Comparison of ENCODE assay signal across 8 cellular contexts in the genomic region with DNA sequence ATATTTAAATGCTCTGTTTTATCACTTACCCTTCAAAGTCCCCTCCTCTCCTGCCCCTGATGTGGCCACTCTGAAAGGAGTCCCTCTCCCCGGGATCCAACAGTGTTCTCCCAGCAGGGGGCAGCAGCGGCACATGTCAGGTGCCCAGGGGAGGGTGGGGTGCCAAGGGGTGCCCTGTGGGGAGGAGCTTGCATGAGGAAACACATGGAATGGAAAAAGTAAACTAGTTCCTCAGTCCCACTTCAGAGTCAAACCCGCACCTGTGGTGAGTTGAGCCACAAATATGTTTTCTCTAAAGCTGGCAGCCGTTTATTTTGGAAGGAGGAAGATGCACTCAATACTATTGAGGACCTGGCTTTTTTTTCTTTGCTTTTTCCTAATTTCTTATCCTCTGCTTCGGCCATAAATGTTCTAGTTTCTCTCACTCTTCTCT. TPM values are rescaled to one million over a fixed set of nuclear protein-coding genes. Genes with fewer than 3 reads are reported as not detected.
A peak's percentile ranks its signal among the peaks of the same experiment; 100 is the strongest.
DNase-seq lines count a peak whose midpoint lies in the region; ATAC-seq and TF ChIP-seq lines count a peak whose summit lies in the region.

No MANE protein-coding gene starts in this region.

- no peaks in the 10 kb centered on the region for H3K27me3 Mint-ChIP-seq in CD4-positive, alpha-beta memory T cell

- H3K36me3 ChIP-seq in CD4-positive, alpha-beta memory T cell (ENCODE audit: insufficient read depth, low read length) = no peaks in the 10 kb centered on the region
- H3K36me3 ChIP-seq in KOPT-K1 (ENCODE audit: insufficient read depth, low read length) = no peaks in the 10 kb centered on the region
- no peaks in the 10 kb centered on the region for H3K36me3 ChIP-seq in PC-3 (ENCODE audit: low read depth, low read length)

- peaks cover 0 to 2% (median 0%) of the 10 kb centered on the region in 8 donors for H3K9me3 Mint-ChIP-seq in CD4-positive, alpha-beta memory T cell

- peak overlapping the region; percentile 65 to 79 (median 72) for H3K4me3 Mint-ChIP-seq in CD4-positive, alpha-beta memory T cell

- POLR2A ChIA-PET in CD4-positive, alpha-beta memory T cell (lab: Charles Lee; ENCODE audit: partially characterized antibody) = interaction anchor here (0.7 to 5.8 kb wide), 12 partner anchors 15 to 103 kb away, joined by 3 to 121 read pairs (median 6); partner anchors contain the start of genes CEP19, NRROS and PIGX
- POLR2A ChIA-PET in PC-3 (lab: Charles Lee; ENCODE audit: unreplicated experiment) = interaction anchor here (0.6 kb wide), 1 partner anchor 361 kb away, joined by 3 read pairs; no protein-coding TSS in a partner anchor

- H3K36me3 Mint-ChIP-seq in CD4-positive, alpha-beta memory T cell = no peaks in the 10 kb centered on the region

- peak overlapping the region; percentile 55 for H3K4me2 ChIP-seq in PC-3 (ENCODE audit: low read length)

- intact Hi-C loops in CD4-positive, alpha-beta memory T cell (cut with micrococcal nuclease) = loop anchor here (1.0 to 2.0 kb wide), 6 partner anchors 23 to 360 kb away; partner anchors contain the start of gene NRROS
- intact Hi-C loops in PC-3 (cut with micrococcal nuclease) = loop anchor here (1.0 to 5.0 kb wide), 3 partner anchors 72 to 360 kb away; no protein-coding TSS in a partner anchor

- no peaks in the 10 kb centered on the region for H3K79me2 ChIP-seq in PC-3 (ENCODE audit: low read length)

- peak; percentile 93 for ATAC-seq in GM21360 (IDR thresholded peaks at IDR 0.05; ENCODE audit: unreplicated experiment)
- peak; percentile 98 for ATAC-seq in PC-3

- H4K20me1 ChIP-seq in PC-3 (ENCODE audit: low read length) = no peaks in the 10 kb centered on the region

- peak overlapping the region; percentile 79 to 96 (median 93) for H3K27ac Mint-ChIP-seq in CD4-positive, alpha-beta memory T cell

- CTCF ChIA-PET in CD4-positive, alpha-beta memory T cell (lab: Charles Lee; ENCODE audit: partially characterized antibody) = interaction anchor here (0.6 to 10.9 kb wide), 30 partner anchors 8 to 149 kb away, joined by 3 to 360 read pairs (median 6); partner anchors contain the start of genes CEP19, FBXO45, NRROS and PIGX
- CTCF ChIA-PET in PC-3 (lab: Charles Lee) = interaction anchor here (0.5 to 1.1 kb wide), 10 partner anchors 22 to 360 kb away, joined by 3 to 22 read pairs (median 4); no protein-coding TSS in a partner anchor

- peak; percentile 82 to 91 (median 87) for DNase-seq in CD4-positive, alpha-beta memory T cell
- DNase-seq in PC-3 (peak; percentile 93), activated T-cell treated with anti-CD3 and anti-CD28 coated beads for 24 hours (ENCODE audit: low read depth) (peak; percentile 92), epithelial cell of prostate (ENCODE audit: low read depth, low spot score) (peak; percentile 36), myocyte (ENCODE audit: low read depth) (peak; percentile 84)
- DNase-seq in stimulated activated CD8-positive, alpha-beta memory T cell treated with anti-CD3 and anti-CD28 coated beads, Interleukin-7, amount 100 ng/mL, for 4 hours (ENCODE audit: low read depth in 2 of 2) = peak; percentile 84 to 92

- no TSS peak for BruUV-seq in PC-3 (replicated peaks; lab: Mats Ljungman, UMichigan)

- peaks cover 43% of the 10 kb centered on the region for H3K4me1 ChIP-seq in CD4-positive, alpha-beta memory T cell (ENCODE audit: insufficient read depth, low read length)
- peaks cover 15% of the 10 kb centered on the region; the same call in 1 of the 2 replicates for H3K4me1 ChIP-seq in PC-3 (ENCODE audit: insufficient read depth, low read length)

- peak overlapping the region; percentile 37 for H3K27ac ChIP-seq in CD4-positive, alpha-beta memory T cell (ENCODE audit: low read depth, low read length)
- peak overlapping the region; percentile 99 for H3K27ac ChIP-seq in KOPT-K1 (ENCODE audit: low read depth, low read length, poor library complexity, severe bottlenecking)
- H3K27ac ChIP-seq in PC-3 (ENCODE audit: low read length) = no peak overlapping the region
- H3K27ac ChIP-seq in epithelial cell of prostate = no peak overlapping the region

- H3K4me3 ChIP-seq in CD4-positive, alpha-beta memory T cell (ENCODE audit: low read length in 2 of 2) = no peak overlapping the region
- no peak overlapping the region for H3K4me3 ChIP-seq in PC-3 (ENCODE audit: low read length)

- H3K27me3 ChIP-seq in CD4-positive, alpha-beta memory T cell (ENCODE audit: insufficient read depth, low read length) = no peaks in the 10 kb centered on the region
- no peaks in the 10 kb centered on the region for H3K27me3 ChIP-seq in PC-3 (ENCODE audit: low read length)

- H3F3A ChIP-seq in PC-3 (ENCODE audit: low read length, unreplicated experiment) = no peaks in the 10 kb centered on the region

- H3K9ac ChIP-seq in PC-3 (ENCODE audit: low read length) = no peak overlapping the region

- no peaks in the 10 kb centered on the region for H3K9me3 ChIP-seq in CD4-positive, alpha-beta memory T cell (ENCODE audit: control insufficient read depth in 1 of 2, low read length in 2 of 2)
- H3K9me3 ChIP-seq in KOPT-K1 (ENCODE audit: insufficient read depth, low read length, poor library complexity, severe bottlenecking) = no peaks in the 10 kb centered on the region
- H3K9me3 ChIP-seq in PC-3 (ENCODE audit: low read length) = no peaks in the 10 kb centered on the region

- peaks cover 32 to 50% (median 40%) of the 10 kb centered on the region in 4 donors for H3K4me1 Mint-ChIP-seq in CD4-positive, alpha-beta memory T cell

- peak; percentile 98 for TF ChIP-seq CTCF in PC-3 (conservative IDR thresholded peaks at IDR 0.05; ENCODE audit: low read depth, low read length)

- H2AFZ ChIP-seq in PC-3 (ENCODE audit: low read length) = peak overlapping the region; percentile 50

- H3K9me2 ChIP-seq in PC-3 (replicated peaks; ENCODE audit: low read length) = no peaks in the 10 kb centered on the region

RNA-seq across cellular contexts. Expression of gene NRROS, which starts 30.1 kb away (rescaled TPM):
- total RNA-seq in CD4-positive, alpha-beta memory T cell = 10 to 100 TPM; 18.7 to 20.0 TPM
- polyA plus RNA-seq in CD4-positive, alpha-beta memory T cell = 1 to 10 TPM; 4.6 to 5.0 TPM
- total RNA-seq in PC-3 (2014; rRNA removed) = 0.07 and 0.29 TPM in 2 replicates
- 0.59 and 0.99 TPM in 2 replicates for total RNA-seq in myocyte
- 0.18 TPM for polyA plus RNA-seq in myocyte (2012)

RNA-seq across cellular contexts. Expression of gene FBXO45, which starts 40.9 kb away (rescaled TPM):
- 10 to 100 TPM; 10.9 to 12.0 TPM for total RNA-seq in CD4-positive, alpha-beta memory T cell
- 1 to 10 TPM; 3.0 to 5.4 TPM for polyA plus RNA-seq in CD4-positive, alpha-beta memory T cell
- total RNA-seq in PC-3 (2014; rRNA removed) (20.8 and 22.3 TPM in 2 replicates), myocyte (7.7 and 9.5 TPM in 2 replicates)
- polyA plus RNA-seq in myocyte (2012) = 4.8 TPM

RNA-seq across cellular contexts. Expression of gene WDR53, which starts 41.0 kb away (rescaled TPM):
- total RNA-seq in CD4-positive, alpha-beta memory T cell = 10 to 100 TPM; 37.5 to 38.7 TPM
- polyA plus RNA-seq in CD4-positive, alpha-beta memory T cell = 10 to 100 TPM; 25.8 to 33.0 TPM
- total RNA-seq in PC-3 (2014; rRNA removed) (11.7 and 17.4 TPM in 2 replicates), myocyte (5.5 and 8.3 TPM in 2 replicates)
- polyA plus RNA-seq in myocyte (2012) = 7.2 TPM

Comparison
In these comparisons a context has a peak if more than half of its experiments do, and no peak if none do; other contexts are left out.
1. DNase-seq: peak in every context shown above with its lines; median percentile 93 in PC-3; 92 in activated T-cell treated with anti-CD3 and anti-CD28 coated beads for 24 hours; 88 in stimulated activated CD8-positive, alpha-beta memory T cell treated with anti-CD3 and anti-CD28 coated beads, Interleukin-7, amount 100 ng/mL, for 4 hours; 87 in CD4-positive, alpha-beta memory T cell; 84 in myocyte; 36 in epithelial cell of prostate.
2. H3K27ac ChIP-seq: peak in CD4-positive, alpha-beta memory T cell (single experiment) and KOPT-K1 (single experiment); none in PC-3 (single experiment) and epithelial cell of prostate (single experiment).